ENCODE assay signal across 21 cellular contexts in the genomic region with DNA sequence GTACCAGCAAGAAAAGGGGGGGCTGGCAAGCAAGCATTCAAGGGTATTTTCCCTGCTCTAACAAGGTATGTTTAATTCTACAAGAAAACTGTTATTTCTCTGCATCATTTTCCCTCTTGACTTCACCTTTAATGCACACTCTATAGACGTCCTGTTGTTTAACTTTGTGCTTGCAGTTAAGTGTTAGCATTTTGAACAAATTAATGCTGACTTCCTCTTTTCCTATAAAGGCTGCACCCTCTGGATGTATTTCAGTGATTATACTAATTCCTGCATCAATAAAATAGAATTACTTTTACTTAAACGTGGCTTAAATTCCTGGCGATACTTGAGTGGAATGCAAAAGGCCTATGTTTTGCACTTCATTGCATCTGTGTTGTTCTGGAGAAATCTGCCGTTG.
DNase-seq lines count a peak whose midpoint lies in the region; ATAC-seq, FAIRE-seq and TF ChIP-seq lines count a peak whose summit lies in the region.
"Had no signal": no experiment of that assay in that cellular context is flagged by ENCODE, and none has a peak within 500 bp of the region (broad histone marks: within the 10 kb centered on the region; RNA-seq: fewer than 3 reads in every experiment).

No MANE protein-coding gene starts in this region.

- no peaks in the 10 kb centered on the region for H3K4me1 ChIP-seq in GM12878 (ENCODE audit: control insufficient read depth, insufficient read depth, low read length)
- H3K4me1 ChIP-seq: BE2C had no signal

- BruUV-seq in GM12878 (replicated peaks; lab: Mats Ljungman, UMichigan) = no TSS peak

- RAD21 ChIA-PET in GM12878 (lab: Charles Lee; ENCODE audit: unreplicated experiment) = no interaction called here

- SMC1A ChIA-PET in GM12878 (lab: Charles Lee; ENCODE audit: uncharacterized antibody, unreplicated experiment) = no interaction called here

- DNase-seq in SKM-1 treated with dmso at 0.1 percent for 144 hours (lab: John Stamatoyannopoulos, UW; ENCODE audit: unreplicated experiment) = peak; percentile 1
- no peak for DNase-seq in SKM-1 (lab: John Stamatoyannopoulos, UW; ENCODE audit: unreplicated experiment)
- DNase-seq in GM12878 (ENCODE audit: low read depth, low spot score) = no peak
- DNase-seq in NCI-H1092 treated with DMSO at 0.1 percent for 48 hours (lab: John Stamatoyannopoulos, UW) = no peak
- DNase-seq in D341Med (ENCODE audit: low spot score) = no peak
- DNase-seq: 8988T; ACHN; BE2C; C1 segment of cervical spinal cord; CD4-positive, alpha-beta memory T cell; CD4-positive, CD25-positive, alpha-beta regulatory T cell; CD8-positive, alpha-beta memory T cell; COR-L47; DMS79 treated with DMSO at 0.1 percent for 48 hours; GF-D8 had no signal

- no peaks in the 10 kb centered on the region for H3K27me3 ChIP-seq in GM12878 (replicated peaks in 1 of 2; ENCODE audit: control insufficient read depth in 2 of 2, insufficient read depth in 2 of 2, low read length in 1 of 2)
- H3K27me3 ChIP-seq: BLaER1 had no signal

- no peak overlapping the region for H3K9ac ChIP-seq in GM12878 (ENCODE audit: control insufficient read depth, insufficient read depth, low read length)
- H3K9ac ChIP-seq: BLaER1 had no signal

- no peaks in the 10 kb centered on the region for H3K9me3 ChIP-seq in GM12878 (replicated peaks; ENCODE audit: control insufficient read depth, insufficient read depth, low read length)
- H3K9me3 ChIP-seq: BE2C, BLaER1 had no signal

- no peaks in the 10 kb centered on the region for H4K20me1 ChIP-seq in GM12878 (ENCODE audit: control insufficient read depth, insufficient read depth)
- H4K20me1 ChIP-seq: BLaER1 had no signal

- no peak for TF ChIP-seq POLR2A in GM12878 (IDR thresholded peaks at IDR 0.05; ENCODE audit: low read depth, low read length)

- intact Hi-C loops in GM12878 (cut with micrococcal nuclease; ENCODE audit: unreplicated experiment) = no loop called here

- TF ChIP-seq EP300 in GM12878 (IDR thresholded peaks at IDR 0.05; ENCODE audit: borderline replicate concordance in 1 of 2, control insufficient read depth in 1 of 2, low read depth in 2 of 2, low read length in 2 of 2) = no peak

- H3K4me3 ChIP-seq in GM12878 = no peak overlapping the region
- H3K4me3 ChIP-seq: BLaER1 had no signal

- H3K27ac ChIP-seq in GM12878 (ENCODE audit: control insufficient read depth, insufficient read depth) = no peak overlapping the region
- H3K27ac ChIP-seq: BLaER1 had no signal

- TF ChIP-seq CTCF in GM12878 (IDR thresholded peaks at IDR 0.05 in 2 of 3, conservative IDR thresholded peaks at IDR 0.05 in 1 of 3; ENCODE audit: control insufficient read depth in 2 of 3, extremely low read depth in 1 of 3, insufficient read depth in 1 of 3, low read depth in 3 of 3, low read length in 3 of 3) = no peak

- H3K4me2 ChIP-seq in GM12878 (ENCODE audit: control insufficient read depth, insufficient read depth) = no peak overlapping the region
- H3K4me2 ChIP-seq: BLaER1 had no signal

- TF ChIP-seq RAD21 in GM12878 (IDR thresholded peaks at IDR 0.05; ENCODE audit: insufficient read depth, low read depth, low read length) = no peak

- POLR2A ChIA-PET in GM12878 (lab: Charles Lee) = no interaction called here

- no peak overlapping the region for H2AFZ ChIP-seq in GM12878 (ENCODE audit: control insufficient read depth, low read depth, low read length)

- no peaks in the 10 kb centered on the region for H3K36me3 ChIP-seq in GM12878 (ENCODE audit: control insufficient read depth in 2 of 2, insufficient read depth in 2 of 2, low read length in 1 of 2)
- H3K36me3 ChIP-seq: BE2C, BLaER1 had no signal

- FAIRE-seq in GM12878 (lab: Jason Lieb, UNC) = no peak
- FAIRE-seq: A204.1, D721Med, G401.6, GM12892, GM18507 had no signal

- H3K79me2 ChIP-seq in GM12878 (ENCODE audit: control insufficient read depth, insufficient read depth, low read length) = no peaks in the 10 kb centered on the region

- 21% methylated on average over 4 of the region's 4 CpGs for WGBS in GM12878 (ENCODE audit: insufficient coverage, insufficient replicate concordance, low lambda C conversion rate, missing lambda C conversion rate)

- CTCF ChIA-PET in GM12878 (lab: Yijun Ruan, JAX) = no interaction called here

- ATAC-seq in GM12878 = no peak

- in situ Hi-C loops in GM12878 (cut with MboI) = no loop called here

TF ChIP-seq in GM12878, 131 proteins besides CTCF, POLR2A, EP300 and RAD21:
- 0 out of 2 replicates have a peak, but pooled peaks have one; percentile 1 for TF ChIP-seq SPI1 (IDR thresholded peaks at IDR 0.05; ENCODE audit: borderline replicate concordance, insufficient read depth, low read depth, low read length)
- TF ChIP-seq TARDBP (IDR thresholded peaks at IDR 0.05; ENCODE audit: borderline replicate concordance) = no peak
- TF ChIP-seq, protein P1, sequence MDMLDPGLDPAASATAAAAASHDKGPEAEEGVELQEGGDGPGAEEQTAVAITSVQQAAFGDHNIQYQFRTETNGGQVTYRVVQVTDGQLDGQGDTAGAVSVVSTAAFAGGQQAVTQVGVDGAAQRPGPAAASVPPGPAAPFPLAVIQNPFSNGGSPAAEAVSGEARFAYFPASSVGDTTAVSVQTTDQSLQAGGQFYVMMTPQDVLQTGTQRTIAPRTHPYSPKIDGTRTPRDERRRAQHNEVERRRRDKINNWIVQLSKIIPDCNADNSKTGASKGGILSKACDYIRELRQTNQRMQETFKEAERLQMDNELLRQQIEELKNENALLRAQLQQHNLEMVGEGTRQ (IDR thresholded peaks at IDR 0.05; ENCODE audit: borderline replicate concordance, low read depth, low read length) = no peak
- TF ChIP-seq, protein P2, sequence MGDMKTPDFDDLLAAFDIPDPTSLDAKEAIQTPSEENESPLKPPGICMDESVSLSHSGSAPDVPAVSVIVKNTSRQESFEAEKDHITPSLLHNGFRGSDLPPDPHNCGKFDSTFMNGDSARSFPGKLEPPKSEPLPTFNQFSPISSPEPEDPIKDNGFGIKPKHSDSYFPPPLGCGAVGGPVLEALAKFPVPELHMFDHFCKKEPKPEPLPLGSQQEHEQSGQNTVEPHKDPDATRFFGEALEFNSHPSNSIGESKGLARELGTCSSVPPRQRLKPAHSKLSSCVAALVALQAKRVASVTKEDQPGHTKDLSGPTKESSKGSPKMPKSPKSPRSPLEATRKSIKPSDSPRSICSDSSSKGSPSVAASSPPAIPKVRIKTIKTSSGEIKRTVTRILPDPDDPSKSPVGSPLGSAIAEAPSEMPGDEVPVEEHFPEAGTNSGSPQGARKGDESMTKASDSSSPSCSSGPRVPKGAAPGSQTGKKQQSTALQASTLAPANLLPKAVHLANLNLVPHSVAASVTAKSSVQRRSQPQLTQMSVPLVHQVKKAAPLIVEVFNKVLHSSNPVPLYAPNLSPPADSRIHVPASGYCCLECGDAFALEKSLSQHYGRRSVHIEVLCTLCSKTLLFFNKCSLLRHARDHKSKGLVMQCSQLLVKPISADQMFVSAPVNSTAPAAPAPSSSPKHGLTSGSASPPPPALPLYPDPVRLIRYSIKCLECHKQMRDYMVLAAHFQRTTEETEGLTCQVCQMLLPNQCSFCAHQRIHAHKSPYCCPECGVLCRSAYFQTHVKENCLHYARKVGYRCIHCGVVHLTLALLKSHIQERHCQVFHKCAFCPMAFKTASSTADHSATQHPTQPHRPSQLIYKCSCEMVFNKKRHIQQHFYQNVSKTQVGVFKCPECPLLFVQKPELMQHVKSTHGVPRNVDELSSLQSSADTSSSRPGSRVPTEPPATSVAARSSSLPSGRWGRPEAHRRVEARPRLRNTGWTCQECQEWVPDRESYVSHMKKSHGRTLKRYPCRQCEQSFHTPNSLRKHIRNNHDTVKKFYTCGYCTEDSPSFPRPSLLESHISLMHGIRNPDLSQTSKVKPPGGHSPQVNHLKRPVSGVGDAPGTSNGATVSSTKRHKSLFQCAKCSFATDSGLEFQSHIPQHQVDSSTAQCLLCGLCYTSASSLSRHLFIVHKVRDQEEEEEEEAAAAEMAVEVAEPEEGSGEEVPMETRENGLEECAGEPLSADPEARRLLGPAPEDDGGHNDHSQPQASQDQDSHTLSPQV (IDR thresholded peaks at IDR 0.05) = no peak
TF ChIP-seq in GM12878: peak in this region for 1.
